ENCODE assay signal across 8 cellular contexts in genomic region chr6:109381007-109381746, GRCh38. TPM values are rescaled to one million over a fixed set of nuclear protein-coding genes. Genes with fewer than 3 reads are reported as not detected.
DNase-seq lines count a peak whose midpoint lies in the region; TF ChIP-seq lines count a peak whose summit lies in the region.

No MANE protein-coding gene starts in this region.

- peak overlapping the region; percentile 94 for H3K4me3 Mint-ChIP-seq in activated CD4-positive, alpha-beta T cell treated with anti-CD3 and anti-CD28 coated beads, Interleukin-2, amount 10 ng/mL, durations not matched to agents 24 days and 14 days

- H3K9me3 Mint-ChIP-seq in activated CD4-positive, alpha-beta T cell treated with anti-CD3 and anti-CD28 coated beads, Interleukin-2, amount 10 ng/mL, durations not matched to agents 24 days and 14 days, result no peaks in the 10 kb centered on the region

- peaks cover 0 to 16% (median 3%) of the 10 kb centered on the region in 4 donors for H3K36me3 ChIP-seq in transverse colon

- TF ChIP-seq CTCF in astrocyte of the spinal cord (IDR thresholded peaks at IDR 0.05; ENCODE audit: low read depth, low read length) (no peak), lower leg skin (IDR thresholded peaks at IDR 0.05) (no peak), transverse colon (IDR thresholded peaks at IDR 0.05) (no peak)

- peak overlapping the region; percentile 97 to 100 (median 99) for H3K27ac ChIP-seq in transverse colon

- TF ChIP-seq EP300 in transverse colon (IDR thresholded peaks at IDR 0.05; ENCODE audit: low read depth), result no peak

- peak overlapping the region; percentile 98 for H3K27ac Mint-ChIP-seq in activated CD4-positive, alpha-beta T cell treated with anti-CD3 and anti-CD28 coated beads, Interleukin-2, amount 10 ng/mL, durations not matched to agents 24 days and 14 days

- no peak for TF ChIP-seq POLR2A in lower leg skin (IDR thresholded peaks at IDR 0.05)
- TF ChIP-seq POLR2A in transverse colon (IDR thresholded peaks at IDR 0.05), result peak; percentile 6

- peaks cover 45% of the 10 kb centered on the region for H3K36me3 Mint-ChIP-seq in activated CD4-positive, alpha-beta T cell treated with anti-CD3 and anti-CD28 coated beads, Interleukin-2, amount 10 ng/mL, durations not matched to agents 24 days and 14 days (ENCODE audit: low read depth)

- no peaks in the 10 kb centered on the region for H3K9me3 ChIP-seq in transverse colon

- H3K27me3 Mint-ChIP-seq in activated CD4-positive, alpha-beta T cell treated with anti-CD3 and anti-CD28 coated beads, Interleukin-2, amount 10 ng/mL, durations not matched to agents 24 days and 14 days, result peaks cover 2% of the 10 kb centered on the region

- no peak for DNase-seq in activated CD4-positive, alpha-beta T cell treated with anti-CD3 and anti-CD28 coated beads, Interleukin-2, amount 10 ng/mL, durations not matched to agents 24 days and 14 days
- no peak for DNase-seq in activated CD4-positive, alpha-beta T cell treated with anti-CD3 and anti-CD28 coated beads for 1 hour
- DNase-seq in NCI-H128 (lab: John Stamatoyannopoulos, UW; ENCODE audit: unreplicated experiment), result peak; percentile 39
- DNase-seq in astrocyte of the spinal cord (ENCODE audit: low read depth, low spot score), result no peak
- DNase-seq in lower leg skin (ENCODE audit: low spot score in 2 of 2), result no peak
- DNase-seq in transverse colon, result no peak
- no peak for DNase-seq in GDM1 (lab: John Stamatoyannopoulos, UW)
- DNase-seq in iPS-NIHi7 (ENCODE audit: extremely low spot score), result no peak

- 0% methylated on average over 26 of the region's 26 CpGs for WGBS in lower leg skin, 2 donors
- WGBS in transverse colon (ENCODE audit: low coverage in 1 of 2), 2 donors, result 0 to 1% methylated on average over 17 to 26 of the region's 26 CpGs

- in situ Hi-C loops in astrocyte of the spinal cord (cut with HindIII; ENCODE audit: low sequenced_read_pairs), result no loop called here
- in situ Hi-C loops in transverse colon (cut with MboI; ENCODE audit: low pct_ligation_motif_present in 1 of 4, low pct_unique_long_range_greater_than_20kb in 1 of 4, low sequenced_read_pairs in 3 of 4), result loop anchor here (5.0 to 25.0 kb wide), 7 partner anchors 74 to 844 kb away; partner anchors contain the start of genes MICAL1 (in 2 of the 4), CEP57L1 (in 1 of the 4) and SESN1 (in 1 of the 4)

- intact Hi-C loops in activated CD4-positive, alpha-beta T cell treated with anti-CD3 and anti-CD28 coated beads, Interleukin-2, amount 10 ng/mL, durations not matched to agents 24 days and 14 days (cut with micrococcal nuclease), result loop anchor here (1.0 to 5.0 kb wide), 5 partner anchors 8 to 1496 kb away; partner anchors contain the start of genes CDC40 and CDK19
- intact Hi-C loops in lower leg skin (cut with DNase I; ENCODE audit: low total_unique reads), result loop anchor here (10.0 kb wide), 1 partner anchor 196 kb away; no protein-coding TSS in a partner anchor
- intact Hi-C loops in transverse colon (cut with DNase I; ENCODE audit: low total_unique reads), result loop anchor here (5.0 kb wide), 1 partner anchor 194 kb away; no protein-coding TSS in a partner anchor

- H3K4me3 ChIP-seq in astrocyte of the spinal cord (ENCODE audit: low read depth, low read length), result peak overlapping the region; percentile 92
- H3K4me3 ChIP-seq in lower leg skin (ENCODE audit: low read depth, poor library complexity, severe bottlenecking), result peak overlapping the region; percentile 92
- peak overlapping the region; percentile 59 to 99 (median 83) for H3K4me3 ChIP-seq in transverse colon

- H3K27me3 ChIP-seq in transverse colon, result no peaks in the 10 kb centered on the region

- peaks cover 37% of the 10 kb centered on the region for H3K4me1 Mint-ChIP-seq in activated CD4-positive, alpha-beta T cell treated with anti-CD3 and anti-CD28 coated beads, Interleukin-2, amount 10 ng/mL, durations not matched to agents 24 days and 14 days

- H3K4me1 ChIP-seq in transverse colon, result peaks cover 11 to 55% (median 30%) of the 10 kb centered on the region in 4 donors

RNA-seq across cellular contexts. Expression of gene CD164, which starts 1.1 kb away (rescaled TPM):
- 256 and 264 TPM in 2 replicates for total RNA-seq in activated CD4-positive, alpha-beta T cell treated with anti-CD3 and anti-CD28 coated beads, Interleukin-2, amount 10 ng/mL, durations not matched to agents 24 days and 14 days
- total RNA-seq in lower leg skin (100 to 1,000 TPM; 136 to 179 (median 147) TPM), transverse colon (100 to 1,000 TPM; 109 to 448 (median 313) TPM)

RNA-seq across cellular contexts. Expression of gene PPIL6, which starts 59.3 kb away (rescaled TPM):
- total RNA-seq in activated CD4-positive, alpha-beta T cell treated with anti-CD3 and anti-CD28 coated beads, Interleukin-2, amount 10 ng/mL, durations not matched to agents 24 days and 14 days, result not detected in 2 replicates
- 1 to 10 TPM; 1.5 to 9.1 (median 2.3) TPM for total RNA-seq in lower leg skin
- 1 to 10 TPM in 2 of 4 donors, under 1 TPM in 1, not detected in 1; 0.64 to 4.0 (median 1.9) TPM for total RNA-seq in transverse colon

RNA-seq across cellular contexts. Expression of gene SMPD2, which starts 59.3 kb away (rescaled TPM):
- total RNA-seq in activated CD4-positive, alpha-beta T cell treated with anti-CD3 and anti-CD28 coated beads, Interleukin-2, amount 10 ng/mL, durations not matched to agents 24 days and 14 days, result 18.2 and 20.5 TPM in 2 replicates
- total RNA-seq in lower leg skin (10 to 100 TPM; 17.4 to 24.9 (median 20.8) TPM), transverse colon (10 to 100 TPM in 3 of 4 donors, 1 to 10 TPM in 1; 9.4 to 34.5 (median 30.3) TPM)
